11 cellular contexts compared by ENCODE assay signal in the genomic region with DNA sequence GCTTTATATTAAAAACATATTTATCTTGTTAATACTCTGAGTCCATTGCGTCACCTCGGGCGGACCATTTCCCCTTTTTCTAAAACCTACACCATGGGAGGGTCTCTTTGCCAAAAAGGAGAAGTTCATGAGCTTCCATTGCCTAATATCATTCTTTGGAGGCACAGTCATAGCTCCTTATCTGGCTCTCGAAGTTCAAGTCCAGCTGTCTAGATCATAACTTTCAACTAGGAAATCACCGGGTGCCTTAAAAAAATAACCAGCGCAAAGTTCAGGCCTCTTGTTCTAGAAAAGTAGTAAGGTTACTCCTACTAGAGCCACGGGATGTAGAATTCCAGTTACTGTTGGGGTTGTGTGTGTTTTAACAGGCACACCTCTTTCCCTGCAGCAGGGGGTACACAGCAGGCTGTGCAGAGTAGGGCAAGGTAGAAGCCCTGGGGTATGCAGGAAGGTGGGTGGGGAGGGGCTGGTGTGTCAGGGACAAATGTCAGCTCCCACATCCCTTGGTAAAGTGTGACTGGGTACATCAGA. TPM values are rescaled to one million over a fixed set of nuclear protein-coding genes. Genes with fewer than 3 reads are reported as not detected.
DNase-seq lines count a peak whose midpoint lies in the region; ATAC-seq, FAIRE-seq and TF ChIP-seq lines count a peak whose summit lies in the region.
"Had no signal": no experiment of that assay in that cellular context is flagged by ENCODE, and none has a peak within 500 bp of the region (broad histone marks: within the 10 kb centered on the region; RNA-seq: fewer than 3 reads in every experiment).

No MANE protein-coding gene starts in this region.

- H3K4me2 ChIP-seq in hepatocyte, result no peak overlapping the region

- H3K9me3 Mint-ChIP-seq in HFFc6, result no peaks in the 10 kb centered on the region
- H3K9me3 Mint-ChIP-seq: brain; T-helper 1 cell treated with Interleukin-12 subunit alpha and Interleukin-12 subunit beta and Interleukin-4 antibody, amounts not matched to agents 30 μg/mL and 1 μg/mL, for 36 hours had no signal

- H3K27me3 ChIP-seq in hepatocyte (no peaks in the 10 kb centered on the region), small intestine (ENCODE audit: control insufficient read depth in 2 of 2, insufficient read depth in 2 of 2, low read length in 2 of 2) (no peaks in the 10 kb centered on the region)

- no peaks in the 10 kb centered on the region; the same call in 1 of the 2 replicates for H3K27me3 Mint-ChIP-seq in HFFc6 (ENCODE audit: insufficient read depth)
- H3K27me3 Mint-ChIP-seq: brain had no signal

- H3K4me1 Mint-ChIP-seq in HFFc6 (ENCODE audit: low read depth), result peaks cover 57% of the 10 kb centered on the region

- no peaks in the 10 kb centered on the region for H4K20me1 ChIP-seq in hepatocyte (ENCODE audit: insufficient read depth, poor library complexity, severe bottlenecking)

- TF ChIP-seq CTCF in HFFc6 (IDR thresholded peaks at IDR 0.05), result no peak
- TF ChIP-seq CTCF in hepatocyte (IDR thresholded peaks at IDR 0.05; ENCODE audit: poor library complexity), result no peak

- H3K9me2 ChIP-seq in hepatocyte (replicated peaks; ENCODE audit: insufficient read depth), result no peaks in the 10 kb centered on the region

- no peak overlapping the region for H2AFZ ChIP-seq in hepatocyte

- DNase-seq in HFFc6 (peak; percentile 37), hepatocyte (ENCODE audit: low spot score) (peak; percentile 76), small intestine (peak; percentile 91), NCI-H82 (lab: John Stamatoyannopoulos, UW) (no peak), ureter (ENCODE audit: low spot score) (no peak)
- DNase-seq: GOT3 had no signal

- peaks cover 18% of the 10 kb centered on the region for H3K4me1 ChIP-seq in hepatocyte (ENCODE audit: insufficient read depth)
- peaks cover 0 to 2% of the 10 kb centered on the region in 2 donors for H3K4me1 ChIP-seq in small intestine (ENCODE audit: control insufficient read depth in 2 of 2, insufficient read depth in 1 of 2, low read depth in 1 of 2, low read length in 1 of 2)

- no peaks in the 10 kb centered on the region for H3K36me3 ChIP-seq in hepatocyte (replicated peaks; ENCODE audit: insufficient read depth, low read depth)
- H3K36me3 ChIP-seq in small intestine (ENCODE audit: control insufficient read depth in 2 of 2, insufficient read depth in 2 of 2, low read length in 2 of 2), result no peaks in the 10 kb centered on the region

- H3K4me3 Mint-ChIP-seq in HFFc6, result no peak overlapping the region; the same call in 1 of the 2 replicates
- H3K4me3 Mint-ChIP-seq: brain; T-helper 1 cell treated with Interleukin-12 subunit alpha and Interleukin-12 subunit beta and Interleukin-4 antibody, amounts not matched to agents 30 μg/mL and 1 μg/mL, for 36 hours had no signal

- H3K9me3 ChIP-seq in hepatocyte (ENCODE audit: low read depth), result no peaks in the 10 kb centered on the region
- H3K9me3 ChIP-seq in small intestine (ENCODE audit: control insufficient read depth, low read depth), result no peaks in the 10 kb centered on the region

- H3K36me3 Mint-ChIP-seq in HFFc6 (ENCODE audit: low read depth), result no peaks in the 10 kb centered on the region

- H3K79me2 ChIP-seq in hepatocyte, result peaks cover 20% of the 10 kb centered on the region

- H3K4me3 ChIP-seq in hepatocyte (no peak overlapping the region), small intestine (ENCODE audit: low read depth in 1 of 2, low read length in 2 of 2) (no peak overlapping the region)

- ATAC-seq in GM18861 (IDR thresholded peaks at IDR 0.05; ENCODE audit: unreplicated experiment), result no peak
- no peak for ATAC-seq in HG03139 (IDR thresholded peaks at IDR 0.05; ENCODE audit: unreplicated experiment)

- peak overlapping the region; percentile 76 for H3K27ac Mint-ChIP-seq in HFFc6

- no peak for FAIRE-seq in small intestine (lab: Jason Lieb, UNC)

- 9 to 57% (median 11%) methylated on average over 7 of the region's 7 CpGs for WGBS in adipose tissue, 3 donors
- 65% methylated on average over 7 of the region's 7 CpGs for WGBS in hepatocyte (ENCODE audit: low lambda C conversion rate, missing lambda C conversion rate)
- 17 to 38% (median 31%) methylated on average over 7 of the region's 7 CpGs for WGBS in small intestine, 3 donors

- H3K27ac ChIP-seq in adipose tissue (ENCODE audit: low read depth, low read length) (peak overlapping the region; percentile 60), hepatocyte (peak overlapping the region; percentile 83), small intestine (ENCODE audit: low read depth in 1 of 2, low read length in 1 of 2) (peak overlapping the region; percentile 55 to 76)

RNA-seq across cellular contexts. Expression of a gene that starts 50.6 kb away (rescaled TPM):
- 100 to 1,000 TPM in 4 of 6 experiments, 10 to 100 TPM in 2; 90.6 to 107 (median 102) TPM for total RNA-seq in HFFc6 (2021; fragmentation: NEBNext Ultra II Directional; extraction: Animal tissue kit (Norgen Biotek cat#: 25700))
- polyA plus RNA-seq in adipose tissue, result 10 to 100 TPM; 17.8 to 54.7 (median 51.5) TPM
- total RNA-seq in hepatocyte, result 42.7 and 49.0 TPM in 2 replicates
- 64.1 and 81.4 TPM in 2 replicates for polyA plus RNA-seq in hepatocyte
- polyA plus RNA-seq in small intestine, result 10 to 100 TPM; 46.0 to 76.7 (median 53.0) TPM
- total RNA-seq in ureter, result 207 TPM

Comparison
In these comparisons a context has a peak if more than half of its experiments do, and no peak if none do; other contexts are left out.
1. DNase-seq: peak in HFFc6 (single experiment), hepatocyte (single experiment) and small intestine (single experiment); none in NCI-H82 (single experiment) and ureter (single experiment).
2. Peak in every context shown above with its lines, with median percentiles within 50 percentile points of each other: H3K27ac ChIP-seq.